In the genomic region with DNA sequence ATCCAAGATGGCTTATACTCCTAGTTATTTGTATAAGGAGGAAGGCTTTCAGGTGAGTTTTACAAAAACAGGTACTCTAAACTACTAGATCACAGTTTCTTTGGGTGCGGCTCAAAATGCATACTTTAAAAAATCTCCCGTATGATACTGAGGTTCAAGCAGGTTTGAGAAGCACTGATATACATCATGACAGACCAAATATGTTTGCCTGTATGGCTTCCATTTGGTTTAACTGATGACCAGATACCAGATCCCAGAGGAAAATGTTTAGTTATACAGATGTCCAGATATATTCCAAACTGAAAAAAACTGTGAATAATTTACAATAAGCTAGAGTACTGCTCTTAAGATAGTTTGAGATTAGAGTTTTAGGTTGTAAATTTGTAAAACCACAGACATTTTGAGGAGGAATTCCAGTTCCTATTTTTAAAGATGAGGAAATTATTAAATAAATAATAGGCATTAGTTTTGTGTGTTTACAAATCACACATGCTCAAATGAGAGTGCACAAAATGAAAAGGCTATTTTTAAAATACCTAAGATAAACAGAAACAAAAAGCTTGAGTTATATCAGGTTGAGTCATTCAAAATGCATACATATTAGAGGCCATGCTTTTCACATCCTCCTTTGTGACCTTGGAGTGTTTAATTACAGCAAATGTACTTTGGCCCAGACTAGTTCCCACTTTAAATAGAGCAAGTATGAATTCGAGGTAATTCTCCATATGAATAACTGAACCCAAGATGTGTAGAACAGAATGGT, we compare ENCODE assay signal across 12 cellular contexts.
DNase-seq lines count a peak whose midpoint lies in the region; ATAC-seq, FAIRE-seq and TF ChIP-seq lines count a peak whose summit lies in the region.
"Had no signal": no experiment of that assay in that cellular context is flagged by ENCODE, and none has a peak within 500 bp of the region (broad histone marks: within the 10 kb centered on the region; RNA-seq: fewer than 3 reads in every experiment).

No MANE protein-coding gene starts in this region.

- CTCF ChIA-PET in endothelial cell of umbilical vein (lab: Charles Lee): no interaction called here

- BruUV-seq in endothelial cell of umbilical vein (replicated peaks; lab: Mats Ljungman, UMichigan): no TSS peak

- TF ChIP-seq CTCF in endothelial cell of umbilical vein (IDR thresholded peaks at IDR 0.05; ENCODE audit: extremely low read depth in 1 of 2, insufficient read depth in 1 of 2, low read depth in 1 of 2, low read length in 2 of 2): no peak

- no peak overlapping the region for H3K4me2 ChIP-seq in endothelial cell of umbilical vein (ENCODE audit: insufficient read depth, low read length)
- H3K4me2 ChIP-seq in skeletal muscle satellite cell (ENCODE audit: low read length): peak overlapping the region; percentile 12

- peak; percentile 59 for DNase-seq in LoVo (ENCODE audit: low spot score)
- peak; percentile 21 for DNase-seq in endothelial cell of umbilical vein (ENCODE audit: low read depth, low spot score)
- no peak for DNase-seq in globus pallidus (ENCODE audit: low spot score)
- DNase-seq in amniotic stem cell (lab: John Stamatoyannopoulos, UW): no peak
- DNase-seq in stimulated activated CD4-positive, alpha-beta T cell treated with anti-CD3 and anti-CD28 coated beads, Interleukin-2, amount 100 ng/mL, for 24 hours: no peak
- no peak for DNase-seq in stimulated activated CD4-positive, alpha-beta T cell treated with anti-CD3 and anti-CD28 coated beads, Interleukin-12 subunit alpha, Interleukin-12 subunit beta, amount 100 ng/mL, for 4 hours
- DNase-seq: effector CD4-positive, alpha-beta T cell; left cardiac atrium; T-helper 9 cell had no signal

- H3K27me3 ChIP-seq in endothelial cell of umbilical vein (ENCODE audit: control insufficient read depth in 2 of 2, insufficient read depth in 2 of 2, low read length in 2 of 2) (no peaks in the 10 kb centered on the region), skeletal muscle satellite cell (ENCODE audit: control insufficient read depth, insufficient read depth, low read length) (no peaks in the 10 kb centered on the region)

- H3K27ac ChIP-seq in endothelial cell of umbilical vein (ENCODE audit: insufficient read depth, low read depth, low read length): no peak overlapping the region
- H3K27ac ChIP-seq: skin epidermis had no signal

- no peak overlapping the region for H2AFZ ChIP-seq in endothelial cell of umbilical vein (ENCODE audit: low read depth, low read length)

- intact Hi-C loops in endothelial cell of umbilical vein (cut with micrococcal nuclease): loop anchor here (5.0 kb wide), 1 partner anchor 1549 kb away; no protein-coding TSS in a partner anchor

- POLR2A ChIA-PET in endothelial cell of umbilical vein (lab: Charles Lee): interaction anchor here (0.5 kb wide), 1 partner anchor 128 kb away, joined by 5 read pairs; no protein-coding TSS in a partner anchor

- H3K9me1 ChIP-seq in endothelial cell of umbilical vein (replicated peaks; ENCODE audit: control insufficient read depth, extremely low read depth, insufficient read depth, low read length): no peaks in the 10 kb centered on the region

- H3K4me1 ChIP-seq in endothelial cell of umbilical vein (ENCODE audit: control insufficient read depth, extremely low read depth, insufficient read depth, low read length) (no peaks in the 10 kb centered on the region), skeletal muscle satellite cell (ENCODE audit: control insufficient read depth, insufficient read depth, low read length) (peaks cover 20% of the 10 kb centered on the region)

- ATAC-seq in GM18870 (IDR thresholded peaks at IDR 0.05; ENCODE audit: unreplicated experiment): peak; percentile 79

- no peak for FAIRE-seq in endothelial cell of umbilical vein (lab: Jason Lieb, UNC)

- H3K9ac ChIP-seq in endothelial cell of umbilical vein (replicated peaks; ENCODE audit: extremely low read depth, insufficient read depth, low read length): no peak overlapping the region
- H3K9ac ChIP-seq in skeletal muscle satellite cell (ENCODE audit: low read depth, low read length): no peak overlapping the region

- H3K36me3 ChIP-seq in endothelial cell of umbilical vein (ENCODE audit: control insufficient read depth in 2 of 2, extremely low read depth in 1 of 2, insufficient read depth in 2 of 2, low read length in 2 of 2) (no peaks in the 10 kb centered on the region), skeletal muscle satellite cell (ENCODE audit: insufficient read depth, low read length) (peaks cover 14% of the 10 kb centered on the region)

- H3K79me2 ChIP-seq in endothelial cell of umbilical vein (ENCODE audit: control insufficient read depth, insufficient read depth, low read length): no peaks in the 10 kb centered on the region

- H3K4me3 ChIP-seq in endothelial cell of umbilical vein (replicated peaks in 1 of 3; ENCODE audit: insufficient read depth in 1 of 3, low read depth in 1 of 3, low read length in 3 of 3) (no peak overlapping the region), skeletal muscle satellite cell (ENCODE audit: low read length) (no peak overlapping the region)
- H3K4me3 ChIP-seq: skin epidermis had no signal

- H4K20me1 ChIP-seq in endothelial cell of umbilical vein (replicated peaks; ENCODE audit: control insufficient read depth, extremely low read depth, insufficient read depth, low read length): no peaks in the 10 kb centered on the region

- no peak for TF ChIP-seq POLR2A in endothelial cell of umbilical vein (IDR thresholded peaks at IDR 0.05; ENCODE audit: low read depth, low read length)

- H3K9me3 ChIP-seq in endothelial cell of umbilical vein (replicated peaks; ENCODE audit: control insufficient read depth, insufficient read depth, low read length) (no peaks in the 10 kb centered on the region), skeletal muscle satellite cell (replicated peaks; ENCODE audit: low read length) (no peaks in the 10 kb centered on the region)

- dilution Hi-C loops in endothelial cell of umbilical vein (cut with MboI; ENCODE audit: extremely low pct_ligation_motif_present, low sequenced_read_pairs): no loop called here

TF ChIP-seq in endothelial cell of umbilical vein, 7 proteins besides CTCF, POLR2A, EP300 and RAD21:
- TF ChIP-seq MYC (IDR thresholded peaks at IDR 0.05; ENCODE audit: low read depth, low read length) (no peak), JUN (IDR thresholded peaks at IDR 0.05; ENCODE audit: borderline replicate concordance, insufficient read depth, insufficient read length, low read depth) (no peak), FOS (IDR thresholded peaks at IDR 0.05; ENCODE audit: borderline replicate concordance, insufficient read depth, low read length) (no peak), GATA2 (IDR thresholded peaks at IDR 0.05; ENCODE audit: insufficient read depth, insufficient read length, low read depth, low read length) (no peak), EZH2 (IDR thresholded peaks at IDR 0.05; ENCODE audit: borderline replicate concordance, low read depth, low read length, severe bottlenecking) (no peak), POLR2AphosphoS5 (IDR thresholded peaks at IDR 0.05; ENCODE audit: insufficient read depth, low read depth, low read length) (no peak)
- TF ChIP-seq, protein P1, sequence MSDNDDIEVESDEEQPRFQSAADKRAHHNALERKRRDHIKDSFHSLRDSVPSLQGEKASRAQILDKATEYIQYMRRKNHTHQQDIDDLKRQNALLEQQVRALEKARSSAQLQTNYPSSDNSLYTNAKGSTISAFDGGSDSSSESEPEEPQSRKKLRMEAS (IDR thresholded peaks at IDR 0.05; ENCODE audit: insufficient read depth, insufficient read length): no peak

Comparison
In these comparisons a context has a peak if more than half of its experiments do, and no peak if none do; other contexts are left out.
1. DNase-seq: peak in LoVo (single experiment) and endothelial cell of umbilical vein (single experiment); none in globus pallidus (single experiment), amniotic stem cell (single experiment), stimulated activated CD4-positive, alpha-beta T cell treated with anti-CD3 and anti-CD28 coated beads, Interleukin-2, amount 100 ng/mL, for 24 hours (0 of 2) and stimulated activated CD4-positive, alpha-beta T cell treated with anti-CD3 and anti-CD28 coated beads, Interleukin-12 subunit alpha, Interleukin-12 subunit beta, amount 100 ng/mL, for 4 hours (single experiment).